Comparison of ENCODE assay signal across 5 cellular contexts in the genomic region with DNA sequence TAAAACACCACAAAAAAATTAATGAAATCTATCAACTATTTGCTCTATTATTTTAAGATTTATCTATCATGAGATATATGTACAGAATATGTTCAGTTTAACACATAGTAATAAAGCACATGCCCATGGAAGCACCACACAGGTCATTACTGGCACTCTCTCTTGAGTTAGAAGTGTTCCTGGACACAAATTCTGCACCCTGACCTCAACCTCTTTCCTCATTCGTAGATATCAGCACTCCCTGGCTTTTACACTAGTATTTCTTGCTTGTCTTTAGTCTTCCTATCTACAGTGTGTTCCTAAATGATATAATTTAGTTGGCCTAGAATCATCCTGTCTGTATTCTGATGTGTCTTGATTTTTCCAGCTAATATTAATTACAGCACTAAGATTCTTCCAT.
"Had no signal": no experiment of that assay in that cellular context is flagged by ENCODE, and none has a peak within 500 bp of the region (broad histone marks: within the 10 kb centered on the region; RNA-seq: fewer than 3 reads in every experiment).

No MANE protein-coding gene starts in this region.

- DNase-seq: KBM-7, KG1 had no signal

- ATAC-seq: K562 had no signal

- FAIRE-seq: HTR-8/SVneo, K562 had no signal

- H3K4me3 ChIP-seq: K562 had no signal

- H3K27ac ChIP-seq: HL-60 had no signal
